ENCODE assay signal across 1 cellular context in the genomic region with DNA sequence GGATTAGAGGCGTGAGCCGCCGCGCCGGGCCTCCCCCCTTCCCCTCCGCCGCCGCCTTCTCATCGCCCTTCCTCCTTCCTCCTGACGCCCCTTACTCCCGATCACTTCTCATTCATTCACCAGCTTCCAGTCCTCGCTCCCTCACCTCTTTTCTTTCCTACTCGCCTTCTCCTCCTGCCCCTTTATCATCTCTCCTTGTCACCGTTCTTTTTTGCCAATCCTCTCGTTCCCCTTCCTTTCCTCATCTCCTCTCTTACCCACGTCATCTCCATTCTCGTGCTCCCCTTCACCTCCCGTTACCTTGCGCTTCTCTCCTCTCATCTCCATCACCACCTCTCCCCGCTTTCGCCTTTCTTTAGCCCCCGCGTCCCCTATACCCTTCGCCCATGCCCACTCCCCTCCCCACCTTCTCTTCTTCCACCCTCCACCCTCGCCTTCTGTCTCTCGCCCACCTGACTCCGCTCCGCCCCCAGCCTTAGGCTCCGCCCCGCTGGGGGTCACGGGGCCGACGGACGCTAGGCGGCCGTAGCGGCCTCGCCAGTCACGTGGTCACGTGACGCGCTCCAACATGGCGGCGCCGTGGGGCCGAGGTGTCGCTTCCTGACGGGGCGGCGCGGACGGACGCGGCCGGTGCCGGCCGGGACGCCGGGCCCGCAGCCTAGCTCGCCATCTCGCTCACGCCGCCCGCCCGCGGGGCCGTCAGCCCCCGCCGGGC.
TF ChIP-seq lines count a peak whose summit lies in the region.

A gene (plus strand): TSS at position 544 of the 715 bp plus-strand sequence. CDS start 179 bp downstream, outside the sequence.

TF ChIP-seq in K562, 482 proteins besides CTCF, POLR2A, EP300 and RAD21 (continued from another document):
- TF ChIP-seq HNRNPH1 (optimal IDR thresholded peaks at IDR 0.05; ENCODE audit: low read depth, low read length): no peak
- no peak for TF ChIP-seq HMG20A (CRISPR knock-in tag; conservative IDR thresholded peaks at IDR 0.05)
- no peak for TF ChIP-seq ZNF133 (CRISPR knock-in tag; IDR thresholded peaks at IDR 0.05)
- TF ChIP-seq ZNF224 (CRISPR knock-in tag; IDR thresholded peaks at IDR 0.05): no peak
- no peak for TF ChIP-seq RBM39 (optimal IDR thresholded peaks at IDR 0.05; ENCODE audit: low read depth, low read length)
- no peak for TF ChIP-seq CEBPB (tag; IDR thresholded peaks at IDR 0.05)
- peak; percentile 91 for TF ChIP-seq HDAC2 (IDR thresholded peaks at IDR 0.05)
- TF ChIP-seq, protein P1, sequence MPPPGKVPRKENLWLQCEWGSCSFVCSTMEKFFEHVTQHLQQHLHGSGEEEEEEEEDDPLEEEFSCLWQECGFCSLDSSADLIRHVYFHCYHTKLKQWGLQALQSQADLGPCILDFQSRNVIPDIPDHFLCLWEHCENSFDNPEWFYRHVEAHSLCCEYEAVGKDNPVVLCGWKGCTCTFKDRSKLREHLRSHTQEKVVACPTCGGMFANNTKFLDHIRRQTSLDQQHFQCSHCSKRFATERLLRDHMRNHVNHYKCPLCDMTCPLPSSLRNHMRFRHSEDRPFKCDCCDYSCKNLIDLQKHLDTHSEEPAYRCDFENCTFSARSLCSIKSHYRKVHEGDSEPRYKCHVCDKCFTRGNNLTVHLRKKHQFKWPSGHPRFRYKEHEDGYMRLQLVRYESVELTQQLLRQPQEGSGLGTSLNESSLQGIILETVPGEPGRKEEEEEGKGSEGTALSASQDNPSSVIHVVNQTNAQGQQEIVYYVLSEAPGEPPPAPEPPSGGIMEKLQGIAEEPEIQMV (tag; conservative IDR thresholded peaks at IDR 0.05; ENCODE audit: low read depth): no peak; the same call in 1 of the 2 replicates
- TF ChIP-seq, protein P2, sequence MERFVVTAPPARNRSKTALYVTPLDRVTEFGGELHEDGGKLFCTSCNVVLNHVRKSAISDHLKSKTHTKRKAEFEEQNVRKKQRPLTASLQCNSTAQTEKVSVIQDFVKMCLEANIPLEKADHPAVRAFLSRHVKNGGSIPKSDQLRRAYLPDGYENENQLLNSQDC (CRISPR knock-in tag; IDR thresholded peaks at IDR 0.05): peak; percentile 58; the same call in 1 of the 2 replicates
TF ChIP-seq in K562: peak in this region for 171.
